Comparison of ENCODE assay signal across 21 cellular contexts in the genomic region with DNA sequence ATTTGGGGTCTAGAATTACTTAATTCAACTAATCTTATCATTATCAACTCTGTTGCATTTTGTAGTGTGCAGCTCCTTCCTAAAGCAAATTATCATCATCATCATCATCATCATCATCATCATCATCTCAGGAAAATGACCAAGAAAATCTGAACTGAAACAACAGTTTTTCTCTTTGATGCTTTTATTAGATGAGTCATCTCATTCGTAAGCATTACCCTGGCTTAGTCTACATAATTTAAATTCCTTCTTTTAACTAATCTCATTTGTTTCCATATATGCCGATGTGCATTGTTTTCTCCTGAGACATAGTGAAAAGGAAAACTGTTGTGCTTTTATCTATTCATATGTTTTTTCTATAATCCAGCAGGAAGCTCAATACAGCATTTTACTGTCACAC.
DNase-seq lines count a peak whose midpoint lies in the region; ATAC-seq, FAIRE-seq and TF ChIP-seq lines count a peak whose summit lies in the region.
"Had no signal": no experiment of that assay in that cellular context is flagged by ENCODE, and none has a peak within 500 bp of the region (broad histone marks: within the 10 kb centered on the region; RNA-seq: fewer than 3 reads in every experiment).

No MANE protein-coding gene starts in this region.

- H4K8ac ChIP-seq in IMR-90 (ENCODE audit: low read depth in 2 of 2, low read length in 2 of 2) = no peak overlapping the region

- TF ChIP-seq RAD21 in IMR-90 (IDR thresholded peaks at IDR 0.05; ENCODE audit: low read length) = no peak

- H3K27me3 ChIP-seq in BJ (ENCODE audit: control insufficient read depth, insufficient read depth, low read length) = no peaks in the 10 kb centered on the region
- no peaks in the 10 kb centered on the region for H3K27me3 ChIP-seq in IMR-90 (ENCODE audit: control insufficient read depth, insufficient read depth, low read length)
- H3K27me3 ChIP-seq: heart right ventricle had no signal

- no peak overlapping the region for H3K9ac ChIP-seq in IMR-90 (ENCODE audit: low read depth, low read length)

- H3K4me2 ChIP-seq in IMR-90 (ENCODE audit: low read depth, low read length) = no peak overlapping the region

- no peaks in the 10 kb centered on the region for H3K9me3 ChIP-seq in IMR-90 (ENCODE audit: control insufficient read depth, insufficient read depth, low read length)
- H3K9me3 ChIP-seq: thoracic aorta had no signal

- in situ Hi-C loops in IMR-90 (cut with MboI; ENCODE audit: low sequenced_read_pairs) (no loop called here), GM13977 (cut with MboI; ENCODE audit: low pct_unique_long_range_greater_than_20kb, low sequenced_read_pairs, unreplicated experiment) (no loop called here)

- H3K56ac ChIP-seq in IMR-90 (ENCODE audit: extremely low read depth, insufficient read depth, low read length) = no peak overlapping the region

- TF ChIP-seq CTCF in BJ (IDR thresholded peaks at IDR 0.05; ENCODE audit: insufficient read depth, low read depth, low read length) (no peak), IMR-90 (conservative IDR thresholded peaks at IDR 0.05; ENCODE audit: low read depth, low read length) (no peak), fibroblast of villous mesenchyme (IDR thresholded peaks at IDR 0.05; ENCODE audit: insufficient read depth, low read depth, low read length) (no peak), GM13977 (IDR thresholded peaks at IDR 0.05; ENCODE audit: extremely low read depth, insufficient read depth, missing control alignments) (no peak)

- POLR2A ChIA-PET in BJ (lab: Charles Lee) = no interaction called here
- POLR2A ChIA-PET in IMR-90 (lab: Charles Lee; ENCODE audit: unreplicated experiment) = no interaction called here

- no peak overlapping the region for H2BK5ac ChIP-seq in IMR-90 (ENCODE audit: low read depth, low read length, poor library complexity, severe bottlenecking)

- CTCF ChIA-PET in BJ (lab: Yijun Ruan, JAX) = interaction anchor here (0.7 kb wide), 1 partner anchor 48 kb away, joined by 3 read pairs; no protein-coding TSS in a partner anchor
- CTCF ChIA-PET in IMR-90 (lab: Yijun Ruan, JAX) = no interaction called here

- H3K79me1 ChIP-seq in IMR-90 (ENCODE audit: low read depth in 1 of 2, low read length in 2 of 2) = no peaks in the 10 kb centered on the region

- no peaks in the 10 kb centered on the region for H4K20me1 ChIP-seq in IMR-90 (ENCODE audit: insufficient read depth, low read length)

- no peak for FAIRE-seq in frontal cortex (lab: Jason Lieb, UNC)
- FAIRE-seq: H1 had no signal

- H4K5ac ChIP-seq in IMR-90 (ENCODE audit: low read depth, low read length) = no peak overlapping the region

- H3K4me3 ChIP-seq in BJ (ENCODE audit: low read depth, low read length) (no peak overlapping the region), IMR-90 (ENCODE audit: insufficient read depth, low read depth, low read length) (no peak overlapping the region), fibroblast of villous mesenchyme (ENCODE audit: low read depth, low read length) (no peak overlapping the region)
- H3K4me3 ChIP-seq: heart right ventricle, skin epidermis, thoracic aorta had no signal

- no peak overlapping the region for H4K91ac ChIP-seq in IMR-90 (ENCODE audit: insufficient read depth, low read depth, low read length)

- dilution Hi-C loops in IMR-90 (cut with HindIII; ENCODE audit: low sequenced_read_pairs, unreplicated experiment) = no loop called here

- intact Hi-C loops in IMR-90 (cut with micrococcal nuclease) = no loop called here

- no peaks in the 10 kb centered on the region for H3K4me1 ChIP-seq in IMR-90 (ENCODE audit: control insufficient read depth, insufficient read depth, low read length)
- H3K4me1 ChIP-seq: heart right ventricle had no signal

- H2AK5ac ChIP-seq in IMR-90 (ENCODE audit: low read depth, low read length) = no peak overlapping the region

- H3K23ac ChIP-seq in IMR-90 (ENCODE audit: low read depth, low read length) = no peak overlapping the region

- no peak overlapping the region for H2BK20ac ChIP-seq in IMR-90 (ENCODE audit: low read depth, low read length)

- H3K4ac ChIP-seq in IMR-90 (ENCODE audit: low read depth, low read length) = no peak overlapping the region

- BruUV-seq in IMR-90 (replicated peaks; lab: Mats Ljungman, UMichigan) = no TSS peak

- DNase-seq in BJ (ENCODE audit: low read depth) (peak; percentile 39), IMR-90 (peak; percentile 1), amniotic stem cell (lab: John Stamatoyannopoulos, UW) (peak; percentile 34), fibroblast of villous mesenchyme (ENCODE audit: low read depth) (peak; percentile 18), frontal cortex (ENCODE audit: low spot score in 2 of 2) (no peak), NCI-H446 treated with DMSO at 0.1 percent for 48 hours (lab: John Stamatoyannopoulos, UW) (no peak), GM13977 (ENCODE audit: low spot score) (no peak)
- no peak for DNase-seq in central memory CD4-positive, alpha-beta T cell
- DNase-seq: activated CD4-positive, alpha-beta T cell treated with anti-CD3 and anti-CD28 coated beads, Interleukin-2, amount 10 ng/mL, durations not matched to agents 7 days and 5 days; activated CD8-positive, alpha-beta memory T cell treated with anti-CD3 and anti-CD28 coated beads, Interleukin-2, amount 50 U/mL, for 48 hours; CD4-positive, alpha-beta memory T cell; effector CD4-positive, alpha-beta T cell; heart right ventricle; left ventricle myocardium superior; NCI-H1105 treated with DMSO at 0.1 percent for 48 hours; NCI-H2107; NCI-H510A treated with DMSO at 0.1 percent for 48 hours; stimulated activated naive CD4-positive, alpha-beta T cell had no signal

- no peak overlapping the region for H3K27ac ChIP-seq in IMR-90 (ENCODE audit: insufficient read depth, low read length)
- H3K27ac ChIP-seq: heart right ventricle, skin epidermis, thoracic aorta had no signal

- H3K9me1 ChIP-seq in IMR-90 (ENCODE audit: insufficient read depth, low read length) = no peaks in the 10 kb centered on the region

- H2BK120ac ChIP-seq in IMR-90 (ENCODE audit: low read depth, low read length) = no peak overlapping the region

- ATAC-seq in IMR-90 (ENCODE audit: low read depth) = no peak; the same call in 1 of the 2 replicates
- ATAC-seq: heart right ventricle, left ventricle myocardium superior had no signal

- H2AFZ ChIP-seq in IMR-90 (replicated peaks; ENCODE audit: low read length, poor library complexity) = no peak overlapping the region

- no peak overlapping the region for H2BK15ac ChIP-seq in IMR-90 (ENCODE audit: low read depth, low read length)

- no peak overlapping the region for H2AK9ac ChIP-seq in IMR-90 (replicated peaks; ENCODE audit: low read depth, low read length, poor library complexity)

- H3K14ac ChIP-seq in IMR-90 (replicated peaks; ENCODE audit: low read depth, low read length) = no peak overlapping the region

- H3K18ac ChIP-seq in IMR-90 (ENCODE audit: low read depth, low read length) = no peak overlapping the region

- H3K36me3 ChIP-seq in BJ (ENCODE audit: control insufficient read depth, insufficient read depth, low read length) (no peaks in the 10 kb centered on the region), IMR-90 (ENCODE audit: control insufficient read depth, insufficient read depth, low read length) (no peaks in the 10 kb centered on the region)
- H3K36me3 ChIP-seq: heart right ventricle, thoracic aorta had no signal

- WGBS in IMR-90 (ENCODE audit: extremely low coverage in 2 of 2, insufficient read length in 1 of 2), 2 experiments = no CpG with 5 or more reads among the region's 2 CpGs

- no peak for TF ChIP-seq POLR2A in IMR-90 (IDR thresholded peaks at IDR 0.05; ENCODE audit: low read depth, low read length)

TF ChIP-seq in IMR-90, 13 proteins besides CTCF, POLR2A, EP300 and RAD21:
- TF ChIP-seq RFX5 (IDR thresholded peaks at IDR 0.05; ENCODE audit: low read depth, low read length) (no peak), SMC3 (IDR thresholded peaks at IDR 0.05; ENCODE audit: low read depth, low read length) (no peak), MAZ (IDR thresholded peaks at IDR 0.05; ENCODE audit: borderline replicate concordance, low read depth, low read length) (no peak), MAFK (IDR thresholded peaks at IDR 0.05; ENCODE audit: low read depth, low read length) (no peak), CEBPB (IDR thresholded peaks at IDR 0.05; ENCODE audit: low read depth, low read length) (no peak), FOS (IDR thresholded peaks at IDR 0.05; ENCODE audit: low read depth, low read length) (no peak), BHLHE40 (IDR thresholded peaks at IDR 0.05; ENCODE audit: low read depth, low read length) (no peak), NFE2L2 (IDR thresholded peaks at IDR 0.05; ENCODE audit: low read depth, low read length) (no peak), RCOR1 (IDR thresholded peaks at IDR 0.05; ENCODE audit: insufficient replicate concordance, low read length) (no peak), MXI1 (IDR thresholded peaks at IDR 0.05; ENCODE audit: borderline replicate concordance, low read depth, low read length) (no peak), CHD1 (IDR thresholded peaks at IDR 0.05; ENCODE audit: low read depth, low read length) (no peak)
- TF ChIP-seq, protein P1, sequence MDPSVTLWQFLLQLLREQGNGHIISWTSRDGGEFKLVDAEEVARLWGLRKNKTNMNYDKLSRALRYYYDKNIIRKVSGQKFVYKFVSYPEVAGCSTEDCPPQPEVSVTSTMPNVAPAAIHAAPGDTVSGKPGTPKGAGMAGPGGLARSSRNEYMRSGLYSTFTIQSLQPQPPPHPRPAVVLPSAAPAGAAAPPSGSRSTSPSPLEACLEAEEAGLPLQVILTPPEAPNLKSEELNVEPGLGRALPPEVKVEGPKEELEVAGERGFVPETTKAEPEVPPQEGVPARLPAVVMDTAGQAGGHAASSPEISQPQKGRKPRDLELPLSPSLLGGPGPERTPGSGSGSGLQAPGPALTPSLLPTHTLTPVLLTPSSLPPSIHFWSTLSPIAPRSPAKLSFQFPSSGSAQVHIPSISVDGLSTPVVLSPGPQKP (IDR thresholded peaks at IDR 0.05; ENCODE audit: borderline replicate concordance, low read depth, low read length) = no peak
- TF ChIP-seq, protein P2, sequence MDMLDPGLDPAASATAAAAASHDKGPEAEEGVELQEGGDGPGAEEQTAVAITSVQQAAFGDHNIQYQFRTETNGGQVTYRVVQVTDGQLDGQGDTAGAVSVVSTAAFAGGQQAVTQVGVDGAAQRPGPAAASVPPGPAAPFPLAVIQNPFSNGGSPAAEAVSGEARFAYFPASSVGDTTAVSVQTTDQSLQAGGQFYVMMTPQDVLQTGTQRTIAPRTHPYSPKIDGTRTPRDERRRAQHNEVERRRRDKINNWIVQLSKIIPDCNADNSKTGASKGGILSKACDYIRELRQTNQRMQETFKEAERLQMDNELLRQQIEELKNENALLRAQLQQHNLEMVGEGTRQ (IDR thresholded peaks at IDR 0.05; ENCODE audit: low read depth, low read length) = no peak

Comparison
In these comparisons a context has a peak if more than half of its experiments do, and no peak if none do; other contexts are left out.
1. DNase-seq: peak in BJ (single experiment), IMR-90 (single experiment), amniotic stem cell (single experiment) and fibroblast of villous mesenchyme (single experiment); none in frontal cortex (0 of 2), central memory CD4-positive, alpha-beta T cell (single experiment), NCI-H446 treated with DMSO at 0.1 percent for 48 hours (single experiment) and GM13977 (single experiment).